Comparison of ENCODE assay signal across 16 cellular contexts in the genomic region with DNA sequence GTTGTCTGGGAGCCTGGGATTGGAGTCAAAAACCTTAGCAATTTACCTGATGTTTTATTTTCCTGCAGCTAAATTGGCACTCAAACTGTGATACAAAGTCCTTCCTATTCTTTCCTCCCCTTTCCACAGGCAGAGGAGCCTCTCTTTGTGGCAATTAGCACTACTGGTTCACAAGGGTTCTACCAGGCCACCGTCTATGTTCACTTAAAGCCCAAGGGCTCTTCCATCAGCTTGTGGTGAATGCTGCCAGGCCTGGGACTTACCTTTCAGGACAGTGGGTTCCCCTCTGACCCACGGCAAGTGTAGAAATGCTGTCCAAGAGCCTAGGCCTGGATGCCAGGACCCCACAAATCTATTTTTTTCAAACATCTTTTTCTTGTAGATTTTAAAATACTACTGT.
DNase-seq lines count a peak whose midpoint lies in the region; ATAC-seq, FAIRE-seq and TF ChIP-seq lines count a peak whose summit lies in the region.
"Had no signal": no experiment of that assay in that cellular context is flagged by ENCODE, and none has a peak within 500 bp of the region (broad histone marks: within the 10 kb centered on the region; RNA-seq: fewer than 3 reads in every experiment).

No MANE protein-coding gene starts in this region.

- POLR2A ChIA-PET in activated naive CD8-positive, alpha-beta T cell treated with anti-CD3 and anti-CD28 coated beads, Interleukin-2, amount 10 ng/mL, durations not matched to agents 7 days and 5 days (lab: Charles Lee) = no interaction called here

- no peak overlapping the region for H3K4me3 ChIP-seq in thymus (ENCODE audit: low read length)
- H3K4me3 ChIP-seq: K562, uterus had no signal

- no peaks in the 10 kb centered on the region for H3K9me3 ChIP-seq in thymus (ENCODE audit: control insufficient read depth)
- H3K9me3 ChIP-seq: uterus had no signal

- intact Hi-C loops in CD14-positive monocyte (cut with micrococcal nuclease) = no loop called here

- H3K9me3 Mint-ChIP-seq in activated naive CD8-positive, alpha-beta T cell treated with anti-CD3 and anti-CD28 coated beads, Interleukin-2, amount 10 ng/mL, durations not matched to agents 7 days and 5 days = peaks cover 27% of the 10 kb centered on the region
- H3K9me3 Mint-ChIP-seq in activated naive CD8-positive, alpha-beta T cell treated with anti-CD3 and anti-CD28 coated beads, Interleukin-2, amount 50 U/mL, for 24 hours = peaks cover 21% of the 10 kb centered on the region
- H3K9me3 Mint-ChIP-seq in CD14-positive monocyte = peaks cover 5 to 19% (median 14%) of the 10 kb centered on the region in 7 donors

- 98% methylated on average over 2 of the region's 2 CpGs for WGBS in thymus

- no peak overlapping the region for H3K4me3 Mint-ChIP-seq in activated naive CD8-positive, alpha-beta T cell treated with anti-CD3 and anti-CD28 coated beads, Interleukin-2, amount 10 ng/mL, durations not matched to agents 7 days and 5 days
- H3K4me3 Mint-ChIP-seq in activated naive CD8-positive, alpha-beta T cell treated with anti-CD3 and anti-CD28 coated beads, Interleukin-2, amount 50 U/mL, for 24 hours = no peak overlapping the region
- no peak overlapping the region for H3K4me3 Mint-ChIP-seq in CD14-positive monocyte
- H3K4me3 Mint-ChIP-seq: stimulated activated memory B cell treated with anti-CD40 and anti-IgM and Interleukin-4, amounts not matched to agents 10 μg/mL and 1 μg/mL and 100 μg/mL, for 72 hours had no signal

- DNase-seq in activated naive CD8-positive, alpha-beta T cell treated with anti-CD3 and anti-CD28 coated beads, Interleukin-2, amount 10 ng/mL, durations not matched to agents 7 days and 5 days = no peak
- DNase-seq in activated naive CD8-positive, alpha-beta T cell treated with anti-CD3 and anti-CD28 coated beads, Interleukin-2, amount 50 U/mL, for 24 hours = no peak
- DNase-seq in HuH-7 (ENCODE audit: low spot score) (no peak), CD14-positive monocyte (ENCODE audit: low spot score) (no peak), H54 (ENCODE audit: insufficient read length, low spot score) (no peak)
- DNase-seq: DND-41; NCI-H1417 treated with DMSO at 0.1 percent for 48 hours; NCI-H524 treated with DMSO at 0.1 percent for 48 hours; stimulated activated CD4-positive, alpha-beta T cell treated with anti-CD3 and anti-CD28 coated beads, Interleukin-4, amount 100 ng/mL, for 1 hour; uterus had no signal

- no peaks in the 10 kb centered on the region for H3K36me3 ChIP-seq in thymus (ENCODE audit: control insufficient read depth, insufficient read depth)
- H3K36me3 ChIP-seq: uterus had no signal

- ATAC-seq in activated naive CD8-positive, alpha-beta T cell treated with anti-CD3 and anti-CD28 coated beads, Interleukin-2, amount 10 ng/mL, durations not matched to agents 7 days and 5 days (ENCODE audit: low read depth) = no peak
- no peak for ATAC-seq in activated naive CD8-positive, alpha-beta T cell treated with anti-CD3 and anti-CD28 coated beads, Interleukin-2, amount 50 U/mL, for 24 hours
- peak; percentile 11 for ATAC-seq in GM21723 (IDR thresholded peaks at IDR 0.05; ENCODE audit: unreplicated experiment)
- ATAC-seq in HG03378 (IDR thresholded peaks at IDR 0.05; ENCODE audit: unreplicated experiment) = peak; percentile 4
- ATAC-seq: K562 had no signal

- peak overlapping the region; percentile 4 for H3K27ac ChIP-seq in thymus (ENCODE audit: low read depth)
- H3K27ac ChIP-seq: uterus had no signal

- TF ChIP-seq POLR2A in H54 (IDR thresholded peaks at IDR 0.05; ENCODE audit: low read depth, low read length) = no peak

- H3K36me3 Mint-ChIP-seq in activated naive CD8-positive, alpha-beta T cell treated with anti-CD3 and anti-CD28 coated beads, Interleukin-2, amount 10 ng/mL, durations not matched to agents 7 days and 5 days = peaks cover 50% of the 10 kb centered on the region
- peaks cover 11% of the 10 kb centered on the region for H3K36me3 Mint-ChIP-seq in activated naive CD8-positive, alpha-beta T cell treated with anti-CD3 and anti-CD28 coated beads, Interleukin-2, amount 50 U/mL, for 24 hours (ENCODE audit: low read depth)
- no peaks in the 10 kb centered on the region for H3K36me3 Mint-ChIP-seq in CD14-positive monocyte

- no peak for FAIRE-seq in H54 (lab: Jason Lieb, UNC)
- FAIRE-seq: GM12891, K562 had no signal

- no peaks in the 10 kb centered on the region for H3K4me1 ChIP-seq in thymus (ENCODE audit: control insufficient read depth, insufficient read depth, low read length)
- H3K4me1 ChIP-seq: uterus had no signal

- H3K27me3 Mint-ChIP-seq in activated naive CD8-positive, alpha-beta T cell treated with anti-CD3 and anti-CD28 coated beads, Interleukin-2, amount 10 ng/mL, durations not matched to agents 7 days and 5 days = no peaks in the 10 kb centered on the region
- no peaks in the 10 kb centered on the region for H3K27me3 Mint-ChIP-seq in activated naive CD8-positive, alpha-beta T cell treated with anti-CD3 and anti-CD28 coated beads, Interleukin-2, amount 50 U/mL, for 24 hours
- H3K27me3 Mint-ChIP-seq in CD14-positive monocyte (ENCODE audit: low read depth in 3 of 3) = peaks cover 0 to 2% (median 0%) of the 10 kb centered on the region in 3 donors
- H3K27me3 Mint-ChIP-seq: stimulated activated memory B cell treated with anti-CD40 and anti-IgM and Interleukin-4, amounts not matched to agents 10 μg/mL and 1 μg/mL and 100 μg/mL, for 72 hours had no signal

- no peak for TF ChIP-seq CTCF in CD14-positive monocyte (IDR thresholded peaks at IDR 0.05)

- peaks cover 21% of the 10 kb centered on the region for H3K4me1 Mint-ChIP-seq in activated naive CD8-positive, alpha-beta T cell treated with anti-CD3 and anti-CD28 coated beads, Interleukin-2, amount 10 ng/mL, durations not matched to agents 7 days and 5 days
- H3K4me1 Mint-ChIP-seq in activated naive CD8-positive, alpha-beta T cell treated with anti-CD3 and anti-CD28 coated beads, Interleukin-2, amount 50 U/mL, for 24 hours = peaks cover 12% of the 10 kb centered on the region
- no peaks in the 10 kb centered on the region for H3K4me1 Mint-ChIP-seq in CD14-positive monocyte

- no peaks in the 10 kb centered on the region for H3K27me3 ChIP-seq in thymus (ENCODE audit: control insufficient read depth, insufficient read depth)
- H3K27me3 ChIP-seq: uterus had no signal

- peak overlapping the region; percentile 69 for H3K27ac Mint-ChIP-seq in activated naive CD8-positive, alpha-beta T cell treated with anti-CD3 and anti-CD28 coated beads, Interleukin-2, amount 10 ng/mL, durations not matched to agents 7 days and 5 days
- H3K27ac Mint-ChIP-seq in activated naive CD8-positive, alpha-beta T cell treated with anti-CD3 and anti-CD28 coated beads, Interleukin-2, amount 50 U/mL, for 24 hours = no peak overlapping the region
- no peak overlapping the region for H3K27ac Mint-ChIP-seq in CD14-positive monocyte
- H3K27ac Mint-ChIP-seq: stimulated activated memory B cell treated with anti-CD40 and anti-IgM and Interleukin-4, amounts not matched to agents 10 μg/mL and 1 μg/mL and 100 μg/mL, for 72 hours had no signal

Comparison
In these comparisons a context has a peak if more than half of its experiments do, and no peak if none do; other contexts are left out.
1. ATAC-seq: peak in GM21723 (single experiment) and HG03378 (single experiment); none in activated naive CD8-positive, alpha-beta T cell treated with anti-CD3 and anti-CD28 coated beads, Interleukin-2, amount 10 ng/mL, durations not matched to agents 7 days and 5 days (single experiment) and activated naive CD8-positive, alpha-beta T cell treated with anti-CD3 and anti-CD28 coated beads, Interleukin-2, amount 50 U/mL, for 24 hours (single experiment).